ENCODE assay signal across 1 cellular context in genomic region chr1:169367686-169368405, GRCh38.
TF ChIP-seq lines count a peak whose summit lies in the region.

BLZF1 (plus strand) TSS chr1:169368195; CDS start chr1:169369523, 1,328 bp downstream.
NME7 (minus strand) TSS chr1:169367797; CDS start chr1:169367710, 87 bp downstream.

TF ChIP-seq in A549, 52 proteins besides CTCF, POLR2A, EP300 and RAD21 (continued from another document):
- TF ChIP-seq HES2 (IDR thresholded peaks at IDR 0.05) (no peak), KDM5A (IDR thresholded peaks at IDR 0.05) (no peak), MAX (IDR thresholded peaks at IDR 0.05) (peak; percentile 90), CBX2 (IDR thresholded peaks at IDR 0.05; ENCODE audit: borderline replicate concordance, low read depth) (no peak), RNF2 (IDR thresholded peaks at IDR 0.05; ENCODE audit: borderline replicate concordance, low read depth) (no peak), PBX3 (IDR thresholded peaks at IDR 0.05) (no peak; the same call in 1 of the 2 replicates), ZFP36 (IDR thresholded peaks at IDR 0.05; ENCODE audit: borderline replicate concordance, partially characterized antibody) (no peak), EHF (CRISPR knock-in tag; IDR thresholded peaks at IDR 0.05) (no peak), NR3C1 (IDR thresholded peaks at IDR 0.05) (no peak), CHD2 (IDR thresholded peaks at IDR 0.05; ENCODE audit: low read length, partially characterized antibody) (no peak), NFE2L2 (conservative IDR thresholded peaks at IDR 0.05; ENCODE audit: low read length) (no peak), KDM1A (IDR thresholded peaks at IDR 0.05; ENCODE audit: low read depth) (no peak), EHMT2 (IDR thresholded peaks at IDR 0.05; ENCODE audit: low read depth) (no peak), JUN (IDR thresholded peaks at IDR 0.05) (peak; percentile 53 to 56; a peak in 3 of 5 replicates), HOXA7 (CRISPR knock-in tag; IDR thresholded peaks at IDR 0.05) (no peak), NPAS2 (CRISPR knock-in tag; IDR thresholded peaks at IDR 0.05; ENCODE audit: borderline replicate concordance) (no peak), JUNB (IDR thresholded peaks at IDR 0.05) (no peak), CBX8 (IDR thresholded peaks at IDR 0.05) (no peak), SREBF2 (IDR thresholded peaks at IDR 0.05) (no peak), USF2 (IDR thresholded peaks at IDR 0.05) (no peak), RARB (CRISPR knock-in tag; IDR thresholded peaks at IDR 0.05) (no peak), ESRRA (IDR thresholded peaks at IDR 0.05; ENCODE audit: borderline replicate concordance, low read length) (no peak), MAFK (IDR thresholded peaks at IDR 0.05; ENCODE audit: partially characterized antibody) (peak; percentile 11), RFX5 (IDR thresholded peaks at IDR 0.05) (no peak), MYC (IDR thresholded peaks at IDR 0.05; ENCODE audit: borderline replicate concordance, low read length) (peak; percentile 77), HEYL (CRISPR knock-in tag; IDR thresholded peaks at IDR 0.05) (no peak), GATA3 (IDR thresholded peaks at IDR 0.05; ENCODE audit: borderline replicate concordance) (peak; percentile 21; the same call in 1 of the 2 replicates), BCL3 (IDR thresholded peaks at IDR 0.05) (peak; percentile 31; the same call in 1 of the 3 replicates), TFCP2L1 (CRISPR knock-in tag; IDR thresholded peaks at IDR 0.05) (no peak), POLR2AphosphoS2 (conservative IDR thresholded peaks at IDR 0.05; ENCODE audit: low read length) (no peak), FOXS1 (CRISPR knock-in tag; IDR thresholded peaks at IDR 0.05) (no peak), HOXB5 (CRISPR knock-in tag; IDR thresholded peaks at IDR 0.05) (no peak), REST (IDR thresholded peaks at IDR 0.05) (no peak), PHF8 (IDR thresholded peaks at IDR 0.05; ENCODE audit: borderline replicate concordance, low read depth) (peak; percentile 55; the same call in 1 of the 2 replicates), HOXB13 (CRISPR knock-in tag; IDR thresholded peaks at IDR 0.05; ENCODE audit: low read depth) (no peak), ZSCAN20 (CRISPR knock-in tag; IDR thresholded peaks at IDR 0.05) (no peak), RCOR1 (IDR thresholded peaks at IDR 0.05; ENCODE audit: low read depth, low read length) (no peak), FOSL2 (IDR thresholded peaks at IDR 0.05) (no peak), FOSL2 (CRISPR knock-in tag; IDR thresholded peaks at IDR 0.05) (no peak), MAZ (IDR thresholded peaks at IDR 0.05; ENCODE audit: borderline replicate concordance, low read depth, low read length) (no peak), ZC3H11A (IDR thresholded peaks at IDR 0.05) (no peak), CHD4 (IDR thresholded peaks at IDR 0.05; ENCODE audit: borderline replicate concordance) (no peak)
